Comparison of ENCODE assay signal across 9 cellular contexts in genomic region chr2:227673620-227674019, GRCh38. TPM values are rescaled to one million over a fixed set of nuclear protein-coding genes. Genes with fewer than 3 reads are reported as not detected.
"Had no signal": no experiment of that assay in that cellular context is flagged by ENCODE, and none has a peak within 500 bp of the region (broad histone marks: within the 10 kb centered on the region; RNA-seq: fewer than 3 reads in every experiment).

No MANE protein-coding gene starts in this region.

RNA-seq across cellular contexts. Expression of gene SCYGR5, which starts 7.0 kb away (rescaled TPM):
- total RNA-seq: K562, M059J, NCI-H460, OCI-LY7, PC-9, Right ventricle myocardium inferior, RPMI7951, SJSA1 had no signal
- polyA plus RNA-seq: K562, SK-N-SH had no signal

RNA-seq across cellular contexts. Expression of gene SLC19A3, which starts 44.2 kb away (rescaled TPM):
- total RNA-seq: K562, M059J, OCI-LY7, RPMI7951, SJSA1 had no signal
- polyA plus RNA-seq: K562 had no signal

RNA-seq across cellular contexts. Expression of gene SCYGR6, which starts 50.9 kb away (rescaled TPM):
- total RNA-seq: K562, M059J, NCI-H460, OCI-LY7, PC-9, Right ventricle myocardium inferior, RPMI7951, SJSA1 had no signal
- polyA plus RNA-seq: K562, SK-N-SH had no signal

RNA-seq across cellular contexts. Expression of gene SCYGR7, which starts 54.5 kb away (rescaled TPM):
- total RNA-seq: K562, M059J, NCI-H460, OCI-LY7, PC-9, Right ventricle myocardium inferior, RPMI7951, SJSA1 had no signal
- polyA plus RNA-seq: K562, SK-N-SH had no signal

RNA-seq across cellular contexts. Expression of gene SCYGR4, which starts 56.3 kb away (rescaled TPM):
- total RNA-seq: K562, M059J, OCI-LY7, PC-9, Right ventricle myocardium inferior, RPMI7951, SJSA1 had no signal
- polyA plus RNA-seq: SK-N-SH had no signal
